4 cellular contexts compared by ENCODE assay signal in the genomic region with DNA sequence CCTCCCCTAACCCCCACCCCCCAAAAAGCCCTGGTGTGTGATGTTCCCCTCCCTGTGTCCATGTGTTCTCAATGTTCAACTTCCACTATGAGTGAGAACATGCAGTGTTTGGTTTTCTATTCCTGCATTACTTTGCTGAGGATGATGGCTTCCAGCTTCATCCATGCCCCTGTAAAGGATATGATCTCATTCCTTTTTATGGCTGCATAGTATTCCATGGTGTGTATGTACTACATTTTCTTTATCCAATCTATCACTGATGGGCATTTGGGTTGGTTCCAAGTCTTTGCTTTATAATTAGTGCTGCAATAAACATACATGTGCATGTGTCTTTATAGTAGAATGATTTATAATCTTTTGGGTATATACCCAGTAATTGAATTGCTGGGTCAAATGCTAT. TPM values are rescaled to one million over a fixed set of nuclear protein-coding genes. Genes with fewer than 3 reads are reported as not detected.
"Had no signal": no experiment of that assay in that cellular context is flagged by ENCODE, and none has a peak within 500 bp of the region (broad histone marks: within the 10 kb centered on the region; RNA-seq: fewer than 3 reads in every experiment).

No MANE protein-coding gene starts in this region.

RNA-seq across cellular contexts. Expression of gene TMEM247, which starts 43.0 kb away (rescaled TPM):
- total RNA-seq: LHCN-M2, M059J, MCF 10A, NCI-H460 had no signal
